Comparison of ENCODE assay signal across 8 cellular contexts in genomic region chr16:56203052-56203451, GRCh38. TPM values are rescaled to one million over a fixed set of nuclear protein-coding genes. Genes with fewer than 3 reads are reported as not detected.
A peak's percentile ranks its signal among the peaks of the same experiment; 100 is the strongest.
DNase-seq lines count a peak whose midpoint lies in the region; ATAC-seq lines count a peak whose summit lies in the region.

No MANE protein-coding gene starts in this region.

- DNase-seq in SKM-1 treated with dmso at 0.1 percent for 144 hours (lab: John Stamatoyannopoulos, UW; ENCODE audit: unreplicated experiment), result peak; percentile 38
- no peak for DNase-seq in SKM-1 (lab: John Stamatoyannopoulos, UW; ENCODE audit: unreplicated experiment)
- peak; percentile 56 to 91 for DNase-seq in NOMO-1 (lab: John Stamatoyannopoulos, UW; ENCODE audit: unreplicated experiment in 2 of 2)
- peak; percentile 43 for DNase-seq in activated T-helper 1 cell treated with Interleukin-2 at 50 U/mL for 16 hours (ENCODE audit: low read depth)
- no peak for DNase-seq in left lobe of liver (ENCODE audit: low spot score)
- DNase-seq in NCI-H1048 (lab: John Stamatoyannopoulos, UW), result no peak
- DNase-seq in NCI-H2107 treated with DMSO at 0.1 percent for 48 hours (lab: John Stamatoyannopoulos, UW; ENCODE audit: unreplicated experiment), result no peak

- ATAC-seq in HG02571 (IDR thresholded peaks at IDR 0.05; ENCODE audit: unreplicated experiment) (peak; percentile 54), left lobe of liver (peak; percentile 79)

RNA-seq across cellular contexts. Expression of gene GNAO1, which starts 11.8 kb away (rescaled TPM):
- total RNA-seq in left lobe of liver, result 24.4 TPM

Comparison
In these comparisons a context has a peak if more than half of its experiments do, and no peak if none do; other contexts are left out.
1. DNase-seq: peak in SKM-1 treated with dmso at 0.1 percent for 144 hours (single experiment), NOMO-1 (2 of 2) and activated T-helper 1 cell treated with Interleukin-2 at 50 U/mL for 16 hours (single experiment); none in SKM-1 (single experiment), left lobe of liver (single experiment), NCI-H1048 (single experiment) and NCI-H2107 treated with DMSO at 0.1 percent for 48 hours (single experiment).